In genomic region chr21:35792569-35792968, GRCh38 we compare ENCODE assay signal across 18 cellular contexts.
DNase-seq lines count a peak whose midpoint lies in the region; ATAC-seq and TF ChIP-seq lines count a peak whose summit lies in the region.
"Had no signal": no experiment of that assay in that cellular context is flagged by ENCODE, and none has a peak within 500 bp of the region (broad histone marks: within the 10 kb centered on the region; RNA-seq: fewer than 3 reads in every experiment).

No MANE protein-coding gene starts in this region.

- CTCF ChIA-PET in OCI-LY7 (lab: Charles Lee; ENCODE audit: unreplicated experiment): no interaction called here

- intact Hi-C loops in OCI-LY7 (cut with micrococcal nuclease; ENCODE audit: unreplicated experiment): no loop called here

- no peaks in the 10 kb centered on the region for H3K27me3 ChIP-seq in BLaER1 treated with 17β-estradiol and CSF1 and Interleukin-3, amounts not matched to agents 10 nM and 100 nM
- H3K27me3 ChIP-seq in hepatocyte (no peaks in the 10 kb centered on the region), mesendoderm (ENCODE audit: insufficient read depth, low read length, poor library complexity) (no peaks in the 10 kb centered on the region)

- no peak overlapping the region for H4K8ac ChIP-seq in mesendoderm (ENCODE audit: low read depth, low read length)

- H2AFZ ChIP-seq in OCI-LY7 (ENCODE audit: low read length) (no peak overlapping the region), hepatocyte (no peak overlapping the region)

- POLR2A ChIA-PET in OCI-LY7 (lab: Charles Lee): interaction anchor here (0.7 to 0.8 kb wide), 2 partner anchors 809 to 1736 kb away, joined by 6 read pairs; no protein-coding TSS in a partner anchor

- no peak overlapping the region for H2AK5ac ChIP-seq in mesendoderm (ENCODE audit: low read length)

- H3K9me3 ChIP-seq in BLaER1 treated with 17β-estradiol and CSF1 and Interleukin-3, amounts not matched to agents 10 nM and 100 nM (replicated peaks in 1 of 11): peaks cover 11 to 38% (median 26%) of the 10 kb centered on the region in 11 experiments
- H3K9me3 ChIP-seq in OCI-LY7 (ENCODE audit: low read length): no peaks in the 10 kb centered on the region
- H3K9me3 ChIP-seq in hepatocyte (ENCODE audit: low read depth): no peaks in the 10 kb centered on the region

- 90% methylated on average over 1 of the region's 1 CpG for WGBS in hepatocyte (ENCODE audit: low lambda C conversion rate, missing lambda C conversion rate)
- no CpG with 5 or more reads among the region's 1 CpG for WGBS in mesendoderm (ENCODE audit: extremely low coverage, insufficient coverage, low lambda C conversion rate)

- DNase-seq in OCI-LY7 (ENCODE audit: low spot score) (peak; percentile 7), hepatocyte (ENCODE audit: low spot score) (no peak), skeletal muscle cell (ENCODE audit: low read depth) (peak; percentile 17), mesendoderm (no peak), NCI-H748 treated with DMSO at 0.1 percent for 48 hours (lab: John Stamatoyannopoulos, UW) (no peak)
- DNase-seq: Calu3; CD8-positive, alpha-beta memory T cell; H7; Kasumi-1; NCI-H1048; NCI-H1417 treated with DMSO at 0.1 percent for 48 hours; NCI-H187; PC-3; SHP77 had no signal

- H2BK120ac ChIP-seq in mesendoderm (ENCODE audit: low read depth, low read length): no peak overlapping the region

- ATAC-seq in HG03139 (IDR thresholded peaks at IDR 0.05; ENCODE audit: unreplicated experiment): no peak
- ATAC-seq: GM12878, PC-3 had no signal

- H3K4ac ChIP-seq in mesendoderm (ENCODE audit: low read depth, low read length): no peak overlapping the region

- peak overlapping the region in 8 of 11 experiments; percentile 48 to 78 (median 68); a peak in 16 of 22 replicates for H3K9ac ChIP-seq in BLaER1 treated with 17β-estradiol and CSF1 and Interleukin-3, amounts not matched to agents 10 nM and 100 nM
- H3K9ac ChIP-seq in mesendoderm (ENCODE audit: low read length): no peak overlapping the region

- peak overlapping the region in 8 of 11 experiments; percentile 73 to 94 (median 87); a peak in 17 of 22 replicates for H3K27ac ChIP-seq in BLaER1 treated with 17β-estradiol and CSF1 and Interleukin-3, amounts not matched to agents 10 nM and 100 nM
- H3K27ac ChIP-seq in OCI-LY7 (ENCODE audit: low read depth, low read length, poor library complexity, severe bottlenecking): no peak overlapping the region
- H3K27ac ChIP-seq in hepatocyte: no peak overlapping the region
- no peak overlapping the region for H3K27ac ChIP-seq in mesendoderm (ENCODE audit: low read depth, low read length)
- H3K27ac ChIP-seq: C4-2B had no signal

- TF ChIP-seq CTCF in OCI-LY7 (conservative IDR thresholded peaks at IDR 0.05; ENCODE audit: low read length) (no peak), hepatocyte (IDR thresholded peaks at IDR 0.05; ENCODE audit: poor library complexity) (no peak)

- no TSS peak for BruUV-seq in OCI-LY7 (replicated peaks; lab: Mats Ljungman, UMichigan)

- no peak overlapping the region for H2BK15ac ChIP-seq in mesendoderm (replicated peaks; ENCODE audit: low read depth)

- H3K9me2 ChIP-seq in OCI-LY7 (ENCODE audit: insufficient read depth, low read length) (no peaks in the 10 kb centered on the region), hepatocyte (replicated peaks; ENCODE audit: insufficient read depth) (no peaks in the 10 kb centered on the region)

- H3K79me2 ChIP-seq in OCI-LY7 (ENCODE audit: insufficient read depth, low read depth, low read length): no peaks in the 10 kb centered on the region
- no peaks in the 10 kb centered on the region for H3K79me2 ChIP-seq in hepatocyte
- no peaks in the 10 kb centered on the region for H3K79me2 ChIP-seq in mesendoderm (ENCODE audit: control insufficient read depth, insufficient read depth, low read length)

- no peak overlapping the region for H3K56ac ChIP-seq in mesendoderm (ENCODE audit: low read length)

- no peak overlapping the region for H3K23ac ChIP-seq in mesendoderm (ENCODE audit: low read length)

- H3K18ac ChIP-seq in mesendoderm (ENCODE audit: low read length): no peak overlapping the region

- H3K36me3 ChIP-seq in BLaER1 treated with 17β-estradiol and CSF1 and Interleukin-3, amounts not matched to agents 10 nM and 100 nM: no peaks in the 10 kb centered on the region
- H3K36me3 ChIP-seq in OCI-LY7 (ENCODE audit: insufficient read depth, low read length): no peaks in the 10 kb centered on the region
- H3K36me3 ChIP-seq in hepatocyte (replicated peaks; ENCODE audit: insufficient read depth, low read depth): no peaks in the 10 kb centered on the region
- H3K36me3 ChIP-seq in mesendoderm (ENCODE audit: control insufficient read depth, insufficient read depth, low read length): no peaks in the 10 kb centered on the region

- H4K20me1 ChIP-seq in BLaER1 treated with 17β-estradiol and CSF1 and Interleukin-3, amounts not matched to agents 10 nM and 100 nM: no peaks in the 10 kb centered on the region
- H4K20me1 ChIP-seq in OCI-LY7 (ENCODE audit: insufficient read depth, low read length) (no peaks in the 10 kb centered on the region), hepatocyte (ENCODE audit: insufficient read depth, poor library complexity, severe bottlenecking) (no peaks in the 10 kb centered on the region)

- H4K5ac ChIP-seq in mesendoderm (ENCODE audit: low read length): no peak overlapping the region

- peak overlapping the region in 1 of 10 experiments; percentile 29; a peak in 1 of 20 replicates for H3K4me3 ChIP-seq in BLaER1 treated with 17β-estradiol and CSF1 and Interleukin-3, amounts not matched to agents 10 nM and 100 nM
- no peak overlapping the region for H3K4me3 ChIP-seq in OCI-LY7 (ENCODE audit: low read depth, low read length, poor library complexity, severe bottlenecking)
- no peak overlapping the region for H3K4me3 ChIP-seq in hepatocyte
- no peak overlapping the region for H3K4me3 ChIP-seq in skeletal muscle cell (ENCODE audit: low read depth, low read length)
- H3K4me3 ChIP-seq in mesendoderm (ENCODE audit: low read length): no peak overlapping the region
- H3K4me3 ChIP-seq: GM12878 had no signal

- H3K4me1 ChIP-seq in BLaER1 treated with 17β-estradiol and CSF1 and Interleukin-3, amounts not matched to agents 10 nM and 100 nM: peaks cover 12 to 35% (median 29%) of the 10 kb centered on the region in 10 experiments
- H3K4me1 ChIP-seq in OCI-LY7 (ENCODE audit: insufficient read depth, low read length, poor library complexity, severe bottlenecking) (no peaks in the 10 kb centered on the region), hepatocyte (ENCODE audit: insufficient read depth) (no peaks in the 10 kb centered on the region), mesendoderm (ENCODE audit: control insufficient read depth, low read depth, low read length) (no peaks in the 10 kb centered on the region)

- H3K4me2 ChIP-seq in BLaER1 treated with 17β-estradiol and CSF1 and Interleukin-3, amounts not matched to agents 10 nM and 100 nM: peak overlapping the region; percentile 3 to 80 (median 69); a peak in 21 of 22 replicates
- H3K4me2 ChIP-seq in OCI-LY7 (ENCODE audit: low read length) (no peak overlapping the region), hepatocyte (peak overlapping the region; percentile 35), mesendoderm (ENCODE audit: low read length) (no peak overlapping the region)

- no peaks in the 10 kb centered on the region for H3K79me1 ChIP-seq in mesendoderm (ENCODE audit: low read length)

- H2BK5ac ChIP-seq in mesendoderm (ENCODE audit: low read length): no peak overlapping the region

Comparison
In these comparisons a context has a peak if more than half of its experiments do, and no peak if none do; other contexts are left out.
1. H3K27ac ChIP-seq: peak in BLaER1 treated with 17β-estradiol and CSF1 and Interleukin-3, amounts not matched to agents 10 nM and 100 nM (8 of 11); none in OCI-LY7 (single experiment), hepatocyte (single experiment) and mesendoderm (single experiment).
2. H3K4me2 ChIP-seq: peak in BLaER1 treated with 17β-estradiol and CSF1 and Interleukin-3, amounts not matched to agents 10 nM and 100 nM (11 of 11) and hepatocyte (single experiment); none in OCI-LY7 (single experiment) and mesendoderm (single experiment).
3. DNase-seq: peak in OCI-LY7 (single experiment) and skeletal muscle cell (single experiment); none in hepatocyte (single experiment), mesendoderm (single experiment) and NCI-H748 treated with DMSO at 0.1 percent for 48 hours (single experiment).